Comparison of ENCODE assay signal across 8 cellular contexts in the genomic region with DNA sequence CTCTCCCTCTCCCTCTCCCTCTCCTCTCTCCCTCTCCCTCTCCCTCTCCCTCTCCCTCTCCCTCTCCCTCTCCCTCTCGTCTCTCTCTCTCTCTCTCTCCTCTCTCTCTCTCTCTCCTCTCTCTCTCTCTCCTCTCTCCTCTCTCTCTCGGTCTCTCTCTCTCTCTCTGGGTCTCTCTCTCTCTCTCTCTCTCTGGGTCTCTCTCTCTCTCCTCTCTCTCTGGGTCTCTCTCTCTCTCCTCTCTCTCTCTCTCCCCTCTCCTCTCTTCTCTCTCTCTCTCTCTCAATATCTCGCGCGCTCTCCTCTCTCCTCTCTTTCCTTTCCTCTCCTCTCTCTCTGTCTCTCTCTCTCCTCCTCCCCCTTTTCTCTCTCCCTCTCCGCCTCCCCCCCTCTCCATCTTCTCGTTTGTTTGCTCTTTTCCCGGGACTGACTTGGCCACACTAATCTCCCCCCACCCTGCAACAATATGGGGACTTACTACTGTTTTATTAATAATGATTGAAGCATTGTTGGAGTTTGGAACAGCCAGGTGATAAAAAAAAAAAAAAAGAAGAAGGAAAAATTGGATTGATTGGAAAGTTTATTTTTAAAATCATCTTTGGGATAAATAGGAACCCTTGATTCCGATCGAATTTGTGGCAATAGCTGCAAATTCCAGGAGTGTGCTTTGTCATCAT. TPM values are rescaled to one million over a fixed set of nuclear protein-coding genes. Genes with fewer than 3 reads are reported as not detected.
DNase-seq lines count a peak whose midpoint lies in the region; ATAC-seq and TF ChIP-seq lines count a peak whose summit lies in the region.

No MANE protein-coding gene starts in this region.

- H3K4me2 ChIP-seq in OCI-LY1 (ENCODE audit: low read length) = peak overlapping the region; percentile 77

- H3K9ac ChIP-seq in OCI-LY1 (ENCODE audit: low read length) (no peak overlapping the region; the same call in 1 of the 2 replicates), skeletal muscle tissue (ENCODE audit: low read depth in 1 of 3, low read length in 3 of 3) (no peak overlapping the region)

- no peaks in the 10 kb centered on the region for H4K20me1 ChIP-seq in OCI-LY1 (ENCODE audit: insufficient read depth, low read length)

- H3K27ac ChIP-seq in OCI-LY1 (ENCODE audit: low read depth, low read length, poor library complexity, severe bottlenecking) (no peak overlapping the region), skeletal muscle tissue (ENCODE audit: low read depth, low read length) (peak overlapping the region; percentile 33)

- no peaks in the 10 kb centered on the region for H3K9me2 ChIP-seq in OCI-LY1 (ENCODE audit: low read depth, low read length)

- no peaks in the 10 kb centered on the region for H3K9me3 ChIP-seq in OCI-LY1 (ENCODE audit: low read length)
- H3K9me3 ChIP-seq in skeletal muscle tissue (ENCODE audit: control insufficient read depth in 3 of 3, low read length in 3 of 3) = no peaks in the 10 kb centered on the region

- TF ChIP-seq CTCF in OCI-LY1 (IDR thresholded peaks at IDR 0.05; ENCODE audit: low read length) (no peak), epithelial cell of proximal tubule (conservative IDR thresholded peaks at IDR 0.05; ENCODE audit: low read depth, low read length) (no peak), omental fat pad (IDR thresholded peaks at IDR 0.05) (no peak)

- H3K4me1 ChIP-seq in OCI-LY1 (ENCODE audit: insufficient read depth, low read length, severe bottlenecking) = peaks cover 39% of the 10 kb centered on the region
- H3K4me1 ChIP-seq in skeletal muscle tissue (ENCODE audit: control insufficient read depth in 3 of 3, insufficient read depth in 3 of 3, low read length in 3 of 3) = peaks cover 20 to 27% (median 23%) of the 10 kb centered on the region in 3 donors

- H2AFZ ChIP-seq in OCI-LY1 (ENCODE audit: low read length) = no peak overlapping the region

- H3K79me2 ChIP-seq in OCI-LY1 (ENCODE audit: insufficient read depth, low read length) = no peaks in the 10 kb centered on the region

- H3K36me3 ChIP-seq in OCI-LY1 (ENCODE audit: insufficient read depth, low read length) = no peaks in the 10 kb centered on the region
- no peaks in the 10 kb centered on the region for H3K36me3 ChIP-seq in skeletal muscle tissue (ENCODE audit: control insufficient read depth in 3 of 3, insufficient read depth in 3 of 3, low read length in 3 of 3)

- no peak for ATAC-seq in omental fat pad (ENCODE audit: low FRiP score)

- H3K4me3 ChIP-seq in OCI-LY1 (ENCODE audit: low read depth, low read length, poor library complexity, severe bottlenecking) (peak overlapping the region; percentile 52), epithelial cell of proximal tubule (ENCODE audit: low read depth, low read length) (peak overlapping the region; percentile 70), skeletal muscle tissue (ENCODE audit: low read length in 3 of 3) (peak overlapping the region in 2 of 3 donors; percentile 64 to 70)

- DNase-seq in DMS79 treated with DMSO at 0.1 percent for 48 hours (lab: John Stamatoyannopoulos, UW) (peak; percentile 25), DMS79 (lab: John Stamatoyannopoulos, UW) (no peak), epithelial cell of proximal tubule (ENCODE audit: low read depth) (no peak), GM03348 (ENCODE audit: low spot score) (no peak), omental fat pad (ENCODE audit: low spot score) (no peak), GM19238 (ENCODE audit: insufficient read length, low spot score) (no peak)

- H3F3A ChIP-seq in OCI-LY1 (ENCODE audit: insufficient read depth, low read length) = no peaks in the 10 kb centered on the region

- H3K27me3 ChIP-seq in OCI-LY1 (ENCODE audit: insufficient read depth, low read length) (no peaks in the 10 kb centered on the region), skeletal muscle tissue (ENCODE audit: control insufficient read depth in 3 of 3, insufficient read depth in 3 of 3, low read length in 3 of 3) (peaks cover 19 to 73% (median 64%) of the 10 kb centered on the region in 3 donors)

RNA-seq across cellular contexts. Expression of a gene that starts 0.9 kb away (rescaled TPM):
- total RNA-seq in epithelial cell of proximal tubule (1.2 and 1.6 TPM in 2 replicates), skeletal muscle tissue (5.2 TPM), omental fat pad (10 to 100 TPM; 17.3 to 31.0 (median 22.9) TPM)

RNA-seq across cellular contexts. Expression of a gene that starts 1.1 kb away (rescaled TPM):
- total RNA-seq in epithelial cell of proximal tubule (12.6 and 14.8 TPM in 2 replicates), skeletal muscle tissue (4.2 TPM), omental fat pad (100 to 1,000 TPM in 1 of 4 donors, 10 to 100 TPM in 3; 15.6 to 117 (median 68.3) TPM)
